In genomic region chr1:156869455-156869854, GRCh38 we compare ENCODE assay signal across 17 cellular contexts. TPM values are rescaled to one million over a fixed set of nuclear protein-coding genes. Genes with fewer than 3 reads are reported as not detected.
DNase-seq lines count a peak whose midpoint lies in the region; ATAC-seq and TF ChIP-seq lines count a peak whose summit lies in the region.
"Had no signal": no experiment of that assay in that cellular context is flagged by ENCODE, and none has a peak within 500 bp of the region (broad histone marks: within the 10 kb centered on the region; RNA-seq: fewer than 3 reads in every experiment).

No MANE protein-coding gene starts in this region.

- WGBS in heart right ventricle, 2 donors, result 90 to 91% methylated on average over 9 of the region's 9 CpGs

- TF ChIP-seq CTCF in RWPE1 (conservative IDR thresholded peaks at IDR 0.05; ENCODE audit: low read depth) (no peak), endothelial cell (IDR thresholded peaks at IDR 0.05; ENCODE audit: unreplicated experiment) (no peak), heart right ventricle (IDR thresholded peaks at IDR 0.05) (no peak)

- H3K27me3 ChIP-seq in heart right ventricle, result peaks cover 0 to 17% (median 10%) of the 10 kb centered on the region in 7 donors
- H3K27me3 ChIP-seq: BE2C had no signal

- H3K36me3 Mint-ChIP-seq in activated T-cell treated with anti-CD3 and anti-CD28 coated beads, Interleukin-2, amount 50 U/mL, for 72 hours (ENCODE audit: insufficient read depth in 2 of 2), result no peaks in the 10 kb centered on the region
- H3K36me3 Mint-ChIP-seq in endothelial cell (ENCODE audit: low read depth, unreplicated experiment), result no peaks in the 10 kb centered on the region
- H3K36me3 Mint-ChIP-seq: CD14-positive monocyte; CD8-positive, alpha-beta T cell had no signal

- ATAC-seq in activated T-cell treated with anti-CD3 and anti-CD28 coated beads, Interleukin-2, amount 50 U/mL, for 72 hours (replicated peaks in 1 of 2), result no peak
- no peak for ATAC-seq in heart right ventricle
- ATAC-seq: CD8-positive, alpha-beta T cell had no signal

- H3K4me1 Mint-ChIP-seq in activated T-cell treated with anti-CD3 and anti-CD28 coated beads, Interleukin-2, amount 50 U/mL, for 72 hours (ENCODE audit: low read depth), result peaks cover 42% of the 10 kb centered on the region
- H3K4me1 Mint-ChIP-seq in endothelial cell (ENCODE audit: unreplicated experiment), result peaks cover 3% of the 10 kb centered on the region
- H3K4me1 Mint-ChIP-seq: CD14-positive monocyte had no signal

- no peaks in the 10 kb centered on the region for H3K9me3 Mint-ChIP-seq in activated T-cell treated with anti-CD3 and anti-CD28 coated beads, Interleukin-2, amount 50 U/mL, for 72 hours
- H3K9me3 Mint-ChIP-seq in endothelial cell (ENCODE audit: unreplicated experiment), result no peaks in the 10 kb centered on the region
- H3K9me3 Mint-ChIP-seq: CD14-positive monocyte; CD8-positive, alpha-beta T cell; H9 had no signal

- H3K27ac Mint-ChIP-seq in activated T-cell treated with anti-CD3 and anti-CD28 coated beads, Interleukin-2, amount 50 U/mL, for 72 hours, result peak overlapping the region; percentile 91
- no peak overlapping the region for H3K27ac Mint-ChIP-seq in endothelial cell (ENCODE audit: unreplicated experiment)
- H3K27ac Mint-ChIP-seq: CD8-positive, alpha-beta T cell; H9 had no signal

- CTCF ChIA-PET in RWPE1 (lab: Yijun Ruan, JAX), result interaction anchor here (0.9 kb wide), 1 partner anchor 180 kb away, joined by 5 read pairs; no protein-coding TSS in a partner anchor

- no peaks in the 10 kb centered on the region for H3K9me3 ChIP-seq in heart right ventricle
- H3K9me3 ChIP-seq: BE2C had no signal

- no peak for DNase-seq in activated T-cell treated with anti-CD3 and anti-CD28 coated beads, Interleukin-2, amount 50 U/mL, for 72 hours
- no peak for DNase-seq in activated T-cell treated with anti-CD3 and anti-CD28 coated beads, Interleukin-2, amount 50 U/mL, for 1 hour
- DNase-seq in RWPE1 (ENCODE audit: low spot score), result no peak
- no peak for DNase-seq in endothelial cell (ENCODE audit: low spot score)
- no peak for DNase-seq in heart right ventricle
- DNase-seq in ecto neural progenitor cell (ENCODE audit: low spot score), result no peak
- DNase-seq in NCI-H226, result no peak
- DNase-seq: BE2C; CD8-positive, alpha-beta T cell; COR-L47; DND-41; GDM1; GOT3; H9 had no signal

- no peak overlapping the region for H3K4me3 Mint-ChIP-seq in activated T-cell treated with anti-CD3 and anti-CD28 coated beads, Interleukin-2, amount 50 U/mL, for 72 hours
- peak overlapping the region; percentile 11 for H3K4me3 Mint-ChIP-seq in endothelial cell (ENCODE audit: unreplicated experiment)
- H3K4me3 Mint-ChIP-seq: CD14-positive monocyte; CD8-positive, alpha-beta T cell; H9 had no signal

- no peak overlapping the region for H3K4me3 ChIP-seq in heart right ventricle

- no peaks in the 10 kb centered on the region for H3K36me3 ChIP-seq in heart right ventricle
- H3K36me3 ChIP-seq: BE2C had no signal

- no peaks in the 10 kb centered on the region for H3K4me1 ChIP-seq in heart right ventricle

- H3K27ac ChIP-seq in RWPE1 (0 out of 2 replicates have a peak overlapping the region, but pooled peaks have one; percentile 60), heart right ventricle (no peak overlapping the region)

- peaks cover 19% of the 10 kb centered on the region for H3K27me3 Mint-ChIP-seq in activated T-cell treated with anti-CD3 and anti-CD28 coated beads, Interleukin-2, amount 50 U/mL, for 72 hours (ENCODE audit: low read depth)
- H3K27me3 Mint-ChIP-seq in endothelial cell (ENCODE audit: unreplicated experiment), result peaks cover 14% of the 10 kb centered on the region

- POLR2A ChIA-PET in RWPE1 (lab: Yijun Ruan, JAX; ENCODE audit: low non-redundant PET), result no interaction called here

- intact Hi-C loops in heart right ventricle (cut with DNase I), result loop anchor here in 4 of 10 donors (10.0 kb wide), 2 partner anchors 175 to 185 kb away; no protein-coding TSS in a partner anchor

RNA-seq across cellular contexts. Expression of gene NTRK1, which starts 8.8 kb away (rescaled TPM):
- total RNA-seq in activated T-cell treated with anti-CD3 and anti-CD28 coated beads, Interleukin-2, amount 50 U/mL, for 72 hours, result 10 to 100 TPM; 16.8 to 21.4 TPM
- total RNA-seq in endothelial cell (ENCODE audit: unreplicated experiment), result 0.23 TPM
- total RNA-seq in heart right ventricle, result 1 to 10 TPM in 4 of 10 donors, under 1 TPM in 6; 0.15 to 3.7 (median 0.69) TPM
- 1 to 10 TPM in 1 of 2 donors, under 1 TPM in 1; 0.28 to 1.5 TPM for polyA plus RNA-seq in heart right ventricle
- polyA plus RNA-seq: AG04450, CD14-positive monocyte had no signal

RNA-seq across cellular contexts. Expression of gene INSRR, which starts 10.5 kb away (rescaled TPM):
- total RNA-seq in activated T-cell treated with anti-CD3 and anti-CD28 coated beads, Interleukin-2, amount 50 U/mL, for 72 hours, result under 1 TPM; 0.17 to 0.30 TPM
- total RNA-seq in endothelial cell (ENCODE audit: unreplicated experiment) (not detected), heart right ventricle (under 1 TPM; 0.04 to 0.20 (median 0.07) TPM)
- polyA plus RNA-seq in heart right ventricle, result under 1 TPM; 0.01 to 0.80 TPM
- total RNA-seq: H9, HT1080 had no signal
- polyA plus RNA-seq: AG04450, CD14-positive monocyte had no signal

RNA-seq across cellular contexts. Expression of gene PEAR1, which starts 24.1 kb away (rescaled TPM):
- total RNA-seq in activated T-cell treated with anti-CD3 and anti-CD28 coated beads, Interleukin-2, amount 50 U/mL, for 72 hours, result under 1 TPM in 1 of 2 donors, not detected in 1; 0.07 TPM
- total RNA-seq in endothelial cell (ENCODE audit: unreplicated experiment) (50.7 TPM), heart right ventricle (10 to 100 TPM in 2 of 10 donors, 1 to 10 TPM in 8; 3.8 to 12.4 (median 7.1) TPM)
- 10 to 100 TPM in 1 of 2 donors, 1 to 10 TPM in 1; 6.2 to 13.7 TPM for polyA plus RNA-seq in heart right ventricle
- total RNA-seq: CD8-positive, alpha-beta T cell had no signal
- polyA plus RNA-seq: CD14-positive monocyte had no signal

RNA-seq across cellular contexts. Expression of gene LRRC71, which starts 51.0 kb away (rescaled TPM):
- total RNA-seq in activated T-cell treated with anti-CD3 and anti-CD28 coated beads, Interleukin-2, amount 50 U/mL, for 72 hours, result not detected
- total RNA-seq in endothelial cell (ENCODE audit: unreplicated experiment) (0.95 TPM), heart right ventricle (under 1 TPM in 3 of 10 donors, not detected in 7; 0.15 to 0.38 (median 0.35) TPM)
- polyA plus RNA-seq in heart right ventricle, result under 1 TPM; 0.06 to 0.51 TPM
- total RNA-seq: CD8-positive, alpha-beta T cell; H9; HT1080 had no signal
- polyA plus RNA-seq: AG04450, CD14-positive monocyte had no signal

RNA-seq across cellular contexts. Expression of gene SH2D2A, which starts 52.8 kb away (rescaled TPM):
- total RNA-seq in activated T-cell treated with anti-CD3 and anti-CD28 coated beads, Interleukin-2, amount 50 U/mL, for 72 hours, result 100 to 1,000 TPM; 221 to 246 TPM
- total RNA-seq in endothelial cell (ENCODE audit: unreplicated experiment), result not detected
- total RNA-seq in heart right ventricle, result 1 to 10 TPM in 3 of 10 donors, under 1 TPM in 6, not detected in 1; 0.50 to 4.4 (median 0.80) TPM
- polyA plus RNA-seq in heart right ventricle, result 1 to 10 TPM in 1 of 2 donors, under 1 TPM in 1; 0.96 to 1.0 TPM

Comparison
In these comparisons a context has a peak if more than half of its experiments do, and no peak if none do; other contexts are left out.
1. RNA of gene PEAR1, which starts 24.1 kb away (total RNA-seq): 50.7 TPM in endothelial cell (single experiment) and 3.8 to 12.4 TPM in heart right ventricle; 0.07 TPM in activated T-cell treated with anti-CD3 and anti-CD28 coated beads, Interleukin-2, amount 50 U/mL, for 72 hours; every median in the first group is over 4 times any median in the second.